10 cellular contexts compared by ENCODE assay signal in genomic region chr15:57031605-57032004, GRCh38.
A peak's percentile ranks its signal among the peaks of the same experiment; 100 is the strongest.
DNase-seq lines count a peak whose midpoint lies in the region; ATAC-seq and TF ChIP-seq lines count a peak whose summit lies in the region.
"Had no signal": no experiment of that assay in that cellular context is flagged by ENCODE, and none has a peak within 500 bp of the region (broad histone marks: within the 10 kb centered on the region; RNA-seq: fewer than 3 reads in every experiment).

No MANE protein-coding gene starts in this region.

- peaks cover 6% of the 10 kb centered on the region for H3K9me3 Mint-ChIP-seq in progenitor cell of endocrine pancreas (ENCODE audit: low read depth)

- TF ChIP-seq CTCF in GM10266 (IDR thresholded peaks at IDR 0.05; ENCODE audit: control insufficient read depth, insufficient read depth, low read depth, missing control alignments) (no peak), progenitor cell of endocrine pancreas (IDR thresholded peaks at IDR 0.05; ENCODE audit: unreplicated experiment) (no peak)

- H3K27me3 Mint-ChIP-seq in progenitor cell of endocrine pancreas = no peaks in the 10 kb centered on the region

- ATAC-seq in GM18520 (IDR thresholded peaks at IDR 0.05; ENCODE audit: unreplicated experiment) = no peak
- no peak for ATAC-seq in HG03469 (IDR thresholded peaks at IDR 0.05; ENCODE audit: unreplicated experiment)

- peak overlapping the region; percentile 93 for H3K27ac Mint-ChIP-seq in progenitor cell of endocrine pancreas

- DNase-seq in GM10266 (ENCODE audit: extremely low spot score) = peak; percentile 13
- peak; percentile 29 for DNase-seq in RPMI7951 (ENCODE audit: low read depth)
- DNase-seq in glomerular endothelial cell (ENCODE audit: extremely low read depth, low read depth, low spot score) = peak; percentile 20
- DNase-seq in progenitor cell of endocrine pancreas (ENCODE audit: low spot score, unreplicated experiment) = no peak
- no peak for DNase-seq in activated CD8-positive, alpha-beta memory T cell treated with anti-CD3 and anti-CD28 coated beads for 24 hours
- no peak for DNase-seq in SW480 (ENCODE audit: low spot score)
- DNase-seq: PC-9; stimulated activated naive CD4-positive, alpha-beta T cell treated with Interleukin-2 at 50 U/mL for 16 hours had no signal

- no peak overlapping the region for H3K4me3 Mint-ChIP-seq in progenitor cell of endocrine pancreas (ENCODE audit: low read depth)

- H3K4me1 Mint-ChIP-seq in progenitor cell of endocrine pancreas (ENCODE audit: low read depth) = peaks cover 42% of the 10 kb centered on the region

- peaks cover 6% of the 10 kb centered on the region for H3K36me3 Mint-ChIP-seq in progenitor cell of endocrine pancreas (ENCODE audit: insufficient read depth)

Comparison
In these comparisons a context has a peak if more than half of its experiments do, and no peak if none do; other contexts are left out.
1. DNase-seq: peak in GM10266 (single experiment), RPMI7951 (single experiment) and glomerular endothelial cell (single experiment); none in progenitor cell of endocrine pancreas (single experiment), activated CD8-positive, alpha-beta memory T cell treated with anti-CD3 and anti-CD28 coated beads for 24 hours (single experiment) and SW480 (single experiment).